8 cellular contexts compared by ENCODE assay signal in the genomic region with DNA sequence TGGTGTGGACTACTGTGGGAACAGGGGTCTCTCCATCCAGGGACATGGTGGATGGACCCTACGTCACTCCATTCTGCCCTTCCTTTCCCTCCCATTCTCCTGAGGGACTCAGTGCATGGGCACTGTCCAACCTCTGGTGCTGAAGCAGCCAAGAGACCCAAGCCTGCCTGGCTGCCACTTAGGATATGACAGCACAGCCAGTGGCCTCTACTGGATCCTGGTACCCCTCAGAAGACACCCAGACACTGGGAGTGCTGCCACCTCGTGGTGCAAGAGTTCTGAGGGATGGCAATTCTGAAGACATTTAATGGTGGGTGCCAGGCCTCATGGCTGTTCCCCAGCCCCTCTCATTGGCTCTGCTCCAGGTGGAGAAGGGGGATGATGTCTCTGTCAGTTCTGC.
DNase-seq lines count a peak whose midpoint lies in the region; ATAC-seq and TF ChIP-seq lines count a peak whose summit lies in the region.
"Not testable (repeated sequence)": the region's sequence is repeated elsewhere in the genome, so short reads cannot be mapped to it uniquely, and the experiment has no call there.

No MANE protein-coding gene starts in this region.

- H3K36me3 Mint-ChIP-seq in activated CD8-positive, alpha-beta T cell treated with anti-CD3 and anti-CD28 coated beads for 36 hours (ENCODE audit: low read depth); nephron progenitor cell (ENCODE audit: low read depth): not testable (repeated sequence)

- not testable (repeated sequence) for H3K27me3 Mint-ChIP-seq in activated CD8-positive, alpha-beta T cell treated with anti-CD3 and anti-CD28 coated beads for 36 hours; nephron progenitor cell (ENCODE audit: low read depth, poor library complexity)

- CTCF ChIA-PET in activated CD8-positive, alpha-beta T cell treated with anti-CD3 and anti-CD28 coated beads for 36 hours (lab: Charles Lee): not testable (repeated sequence)

- not testable (repeated sequence) for H3K4me3 Mint-ChIP-seq in activated CD8-positive, alpha-beta T cell treated with anti-CD3 and anti-CD28 coated beads for 36 hours; nephron progenitor cell

- not testable (repeated sequence) for H3K27ac Mint-ChIP-seq in activated CD8-positive, alpha-beta T cell treated with anti-CD3 and anti-CD28 coated beads for 36 hours; nephron progenitor cell

- H3K4me1 ChIP-seq in left ventricle myocardium inferior: not testable (repeated sequence)

- in situ Hi-C loops in GM13977 (cut with MboI; ENCODE audit: low pct_unique_long_range_greater_than_20kb, low sequenced_read_pairs, unreplicated experiment): not testable (repeated sequence)

- not testable (repeated sequence) for H3K9me3 Mint-ChIP-seq in activated CD8-positive, alpha-beta T cell treated with anti-CD3 and anti-CD28 coated beads for 36 hours
- peaks cover 49% of the 10 kb centered on the region for H3K9me3 Mint-ChIP-seq in nephron progenitor cell

- not testable (repeated sequence) for H3K27me3 ChIP-seq in left ventricle myocardium inferior (ENCODE audit: low read depth)

- not testable (repeated sequence) for H3K9me3 ChIP-seq in left ventricle myocardium inferior (replicated peaks)

- POLR2A ChIA-PET in activated CD8-positive, alpha-beta T cell treated with anti-CD3 and anti-CD28 coated beads for 36 hours (lab: Charles Lee): not testable (repeated sequence)

- intact Hi-C loops in activated CD8-positive, alpha-beta T cell treated with anti-CD3 and anti-CD28 coated beads for 36 hours (cut with micrococcal nuclease); left ventricle myocardium inferior (cut with micrococcal nuclease): not testable (repeated sequence)

- not testable (repeated sequence) for H3K4me1 Mint-ChIP-seq in activated CD8-positive, alpha-beta T cell treated with anti-CD3 and anti-CD28 coated beads for 36 hours (ENCODE audit: low read depth); nephron progenitor cell

- TF ChIP-seq CTCF in C4-2B (conservative IDR thresholded peaks at IDR 0.05): peak; percentile 16
- peak; percentile 6 for TF ChIP-seq CTCF in GM13977 (IDR thresholded peaks at IDR 0.05; ENCODE audit: extremely low read depth, insufficient read depth, missing control alignments)
- not testable (repeated sequence) for TF ChIP-seq CTCF in activated CD8-positive, alpha-beta T cell treated with anti-CD3 and anti-CD28 coated beads for 36 hours (IDR thresholded peaks at IDR 0.05); nephron progenitor cell (IDR thresholded peaks at IDR 0.05)
- TF ChIP-seq CTCF in left ventricle myocardium inferior (IDR thresholded peaks at IDR 0.05; ENCODE audit: borderline replicate concordance): peak; percentile 8

- H3K4me3 ChIP-seq in left ventricle myocardium inferior: not testable (repeated sequence)

- not testable (repeated sequence) for H3K27ac ChIP-seq in C4-2B; left ventricle myocardium inferior (replicated peaks)

- ATAC-seq in activated CD8-positive, alpha-beta T cell treated with anti-CD3 and anti-CD28 coated beads for 36 hours: not testable (repeated sequence)

- not testable (repeated sequence) for DNase-seq in GM13977 (ENCODE audit: low spot score); left ventricle myocardium inferior
- DNase-seq in HT-29 (ENCODE audit: low spot score): peak; percentile 2
- peak; percentile 49 for DNase-seq in NAMALWA (ENCODE audit: low spot score)
- DNase-seq in RPMI8226: peak; percentile 5
- peak; percentile 2 for DNase-seq in activated CD8-positive, alpha-beta T cell treated with anti-CD3 and anti-CD28 coated beads for 36 hours
- DNase-seq in nephron progenitor cell: peak; percentile 11

- not testable (repeated sequence) for H3K36me3 ChIP-seq in left ventricle myocardium inferior
